21 cellular contexts compared by ENCODE assay signal in genomic region chrX:107738768-107739167, GRCh38. TPM values are rescaled to one million over a fixed set of nuclear protein-coding genes. Genes with fewer than 3 reads are reported as not detected.
DNase-seq lines count a peak whose midpoint lies in the region; ATAC-seq, FAIRE-seq and TF ChIP-seq lines count a peak whose summit lies in the region.
"Had no signal": no experiment of that assay in that cellular context is flagged by ENCODE, and none has a peak within 500 bp of the region (broad histone marks: within the 10 kb centered on the region; RNA-seq: fewer than 3 reads in every experiment).

No MANE protein-coding gene starts in this region.

- DNase-seq in right atrium auricular region (ENCODE audit: low spot score) (no peak), left cardiac atrium (no peak), prostate gland (ENCODE audit: low spot score) (no peak), uterus (peak in 1 of 2 donors; percentile 16), RCC 7860 (ENCODE audit: low spot score) (no peak), HPDE6-E6E7 (ENCODE audit: extremely low spot score) (no peak)
- DNase-seq: activated CD4-positive, alpha-beta memory T cell treated with anti-CD3 and anti-CD28 coated beads, Interleukin-2, amount 10 ng/mL, durations not matched to agents 7 days and 5 days; activated naive CD8-positive, alpha-beta T cell treated with anti-CD3 and anti-CD28 coated beads, Interleukin-2, amount 50 U/mL, for 24 hours; CD4-positive, alpha-beta memory T cell; islet precursor cell; NCI-H187 treated with DMSO at 0.1 percent for 48 hours; NCI-H526; PC-3; transverse colon had no signal

- H3K36me3 ChIP-seq in right atrium auricular region (no peaks in the 10 kb centered on the region), liver (ENCODE audit: control insufficient read depth in 4 of 4, insufficient read depth in 3 of 4, low read depth in 1 of 4, low read length in 3 of 4) (no peaks in the 10 kb centered on the region), prostate gland (no peaks in the 10 kb centered on the region), uterus (no peaks in the 10 kb centered on the region)
- H3K36me3 ChIP-seq: transverse colon had no signal

- H3K4me3 ChIP-seq in right atrium auricular region (no peak overlapping the region), liver (ENCODE audit: low read depth in 1 of 3, low read length in 3 of 3) (no peak overlapping the region), prostate gland (no peak overlapping the region), uterus (no peak overlapping the region)
- H3K4me3 ChIP-seq: A549, transverse colon had no signal

- no peak for FAIRE-seq in RCC 7860 (lab: Jason Lieb, UNC)
- FAIRE-seq: A549 had no signal

- no peaks in the 10 kb centered on the region for H3K27me3 ChIP-seq in right atrium auricular region
- H3K27me3 ChIP-seq in liver (ENCODE audit: control insufficient read depth in 4 of 4, insufficient read depth in 4 of 4, low read length in 3 of 4) = no peaks in the 10 kb centered on the region
- no peaks in the 10 kb centered on the region for H3K27me3 ChIP-seq in prostate gland (replicated peaks; ENCODE audit: insufficient read depth)
- no peaks in the 10 kb centered on the region for H3K27me3 ChIP-seq in uterus
- H3K27me3 ChIP-seq: transverse colon had no signal

- TF ChIP-seq RAD21 in liver (IDR thresholded peaks at IDR 0.05) = no peak

- intact Hi-C loops in left cardiac atrium (cut with DNase I) = no loop called here
- intact Hi-C loops in prostate gland (cut with DNase I) = no loop called here
- intact Hi-C loops in uterus (cut with DNase I; ENCODE audit: low total_unique reads) = no loop called here

- TF ChIP-seq CTCF in right atrium auricular region (IDR thresholded peaks at IDR 0.05) (no peak), liver (IDR thresholded peaks at IDR 0.05; ENCODE audit: low read depth, low read length, missing input control) (no peak), prostate gland (IDR thresholded peaks at IDR 0.05) (no peak), uterus (IDR thresholded peaks at IDR 0.05) (no peak)

- H3K9ac ChIP-seq in liver (ENCODE audit: low read depth in 1 of 2, low read length in 2 of 2) = no peak overlapping the region

- ATAC-seq in left cardiac atrium (no peak), HG02852 (IDR thresholded peaks at IDR 0.05; ENCODE audit: unreplicated experiment) (no peak)
- ATAC-seq: A549; activated naive CD8-positive, alpha-beta T cell treated with anti-CD3 and anti-CD28 coated beads, Interleukin-2, amount 50 U/mL, for 24 hours; PC-3 had no signal

- H3K27ac ChIP-seq in right atrium auricular region = peak overlapping the region; percentile 19 to 30
- H3K27ac ChIP-seq in liver (ENCODE audit: low read depth in 1 of 2, low read length in 2 of 2) = peak overlapping the region; percentile 44 to 65
- H3K27ac ChIP-seq in prostate gland = peak overlapping the region; percentile 66 to 90
- H3K27ac ChIP-seq in uterus = peak overlapping the region; percentile 45 to 93
- H3K27ac ChIP-seq: A549 had no signal

- 45% methylated on average over 8 of the region's 8 CpGs for WGBS in liver
- 85% methylated on average over 4 of the region's 8 CpGs for WGBS in prostate gland

- TF ChIP-seq POLR2A in prostate gland (IDR thresholded peaks at IDR 0.05) (no peak), uterus (IDR thresholded peaks at IDR 0.05) (no peak)

- H3K9me3 ChIP-seq in right atrium auricular region (no peaks in the 10 kb centered on the region), liver (ENCODE audit: control insufficient read depth in 4 of 4, low read length in 3 of 4) (no peaks in the 10 kb centered on the region), prostate gland (no peaks in the 10 kb centered on the region), uterus (no peaks in the 10 kb centered on the region)
- H3K9me3 ChIP-seq: A549, transverse colon had no signal

- H3K4me1 ChIP-seq in right atrium auricular region (peaks cover 0 to 65% of the 10 kb centered on the region in 2 donors), liver (ENCODE audit: control insufficient read depth in 4 of 4, insufficient read depth in 4 of 4, low read length in 3 of 4) (peaks cover 13 to 59% (median 52%) of the 10 kb centered on the region in 4 donors), prostate gland (replicated peaks) (no peaks in the 10 kb centered on the region), uterus (peaks cover 12 to 15% of the 10 kb centered on the region in 2 donors)

TF ChIP-seq in liver, 16 proteins besides CTCF, POLR2A, EP300 and RAD21:
- TF ChIP-seq HNF4A (conservative IDR thresholded peaks at IDR 0.05) = peak; percentile 16 to 44
- no peak for TF ChIP-seq JUND (IDR thresholded peaks at IDR 0.05)

RNA-seq across cellular contexts. Expression of gene TSC22D3, which starts 36.8 kb away (rescaled TPM):
- total RNA-seq in right atrium auricular region = 100 to 1,000 TPM; 184 to 193 TPM
- 100 to 1,000 TPM in 1 of 2 donors, 10 to 100 TPM in 1; 56.2 to 119 TPM for total RNA-seq in left cardiac atrium
- 10 to 100 TPM; 10.5 to 66.2 TPM for total RNA-seq in liver
- 100 to 1,000 TPM in 1 of 2 donors, 10 to 100 TPM in 1; 30.1 to 128 TPM for polyA plus RNA-seq in liver
- total RNA-seq in prostate gland = 1,000 to 10,000 TPM in 1 of 2 donors, 100 to 1,000 TPM in 1; 480 to 1,164 TPM
- total RNA-seq in uterus = 100 to 1,000 TPM; 101 to 786 (median 475) TPM

RNA-seq across cellular contexts. Expression of gene NCBP2L, which starts 38.8 kb away (rescaled TPM):
- total RNA-seq in right atrium auricular region = not detected
- total RNA-seq in left cardiac atrium = not detected
- under 1 TPM in 1 of 2 donors, not detected in 1; 0.08 TPM for total RNA-seq in liver
- under 1 TPM; 0.02 to 0.24 TPM for polyA plus RNA-seq in liver
- 1 to 10 TPM in 1 of 2 donors, not detected in 1; 1.2 TPM for total RNA-seq in prostate gland
- total RNA-seq in uterus = not detected
- total RNA-seq: activated CD4-positive, alpha-beta memory T cell treated with anti-CD3 and anti-CD28 coated beads, Interleukin-2, amount 10 ng/mL, durations not matched to agents 7 days and 5 days; CD4-positive, alpha-beta memory T cell; glomerular endothelial cell; H4; HT1080; PC-3; pulmonary artery endothelial cell; transverse colon had no signal
- polyA plus RNA-seq: A549; CD4-positive, alpha-beta memory T cell had no signal

Comparison
In these comparisons a context has a peak if more than half of its experiments do, and no peak if none do; other contexts are left out.
1. H3K27ac ChIP-seq: peak in every context shown above with its lines; median percentile 78 in prostate gland; 69 in uterus; 54 in liver; 24 in right atrium auricular region.